Comparison of ENCODE assay signal across 11 cellular contexts in genomic region chr12:461425-461824, GRCh38. TPM values are rescaled to one million over a fixed set of nuclear protein-coding genes. Genes with fewer than 3 reads are reported as not detected.
A peak's percentile ranks its signal among the peaks of the same experiment; 100 is the strongest.
DNase-seq lines count a peak whose midpoint lies in the region; ATAC-seq and TF ChIP-seq lines count a peak whose summit lies in the region.
"Had no signal": no experiment of that assay in that cellular context is flagged by ENCODE, and none has a peak within 500 bp of the region (broad histone marks: within the 10 kb centered on the region; RNA-seq: fewer than 3 reads in every experiment).

No MANE protein-coding gene starts in this region.

- H3K9me3 ChIP-seq in SJCRH30 (replicated peaks) (no peaks in the 10 kb centered on the region), esophagus squamous epithelium (no peaks in the 10 kb centered on the region), psoas muscle (no peaks in the 10 kb centered on the region), ovary (no peaks in the 10 kb centered on the region)
- H3K9me3 ChIP-seq: sigmoid colon had no signal

- TF ChIP-seq CTCF in esophagus squamous epithelium (IDR thresholded peaks at IDR 0.05) (no peak), psoas muscle (IDR thresholded peaks at IDR 0.05) (no peak), ovary (IDR thresholded peaks at IDR 0.05) (no peak)

- TF ChIP-seq POLR2A in esophagus squamous epithelium (IDR thresholded peaks at IDR 0.05) (no peak), ovary (IDR thresholded peaks at IDR 0.05) (no peak)

- H3K27ac ChIP-seq in SJCRH30 (no peak overlapping the region), esophagus squamous epithelium (peak overlapping the region in 1 of 4 donors; percentile 55), psoas muscle (no peak overlapping the region), ovary (no peak overlapping the region)

- WGBS in esophagus squamous epithelium, 2 donors, result 64 to 77% methylated on average over 12 to 13 of the region's 13 CpGs
- WGBS in psoas muscle, 3 donors, result 73 to 75% (median 73%) methylated on average over 13 of the region's 13 CpGs
- 80 to 85% (median 80%) methylated on average over 13 of the region's 13 CpGs for WGBS in ovary, 3 donors

- no peak for DNase-seq in activated CD4-positive, alpha-beta T cell treated with anti-CD3 and anti-CD28 coated beads for 36 hours
- no peak for DNase-seq in activated CD4-positive, alpha-beta T cell treated with anti-CD3 and anti-CD28 coated beads for 48 hours
- DNase-seq in SJCRH30 (no peak), esophagus squamous epithelium (lab: John Stamatoyannopoulos, UW) (no peak), psoas muscle (no peak), ovary (no peak)
- DNase-seq: erythroblast, kidney, sigmoid colon had no signal

- intact Hi-C loops in activated CD4-positive, alpha-beta T cell treated with anti-CD3 and anti-CD28 coated beads for 36 hours (cut with DNase I, micrococcal nuclease), result loop anchor here in 1 of 2 experiments (5.0 kb wide), 1 partner anchor 1131 kb away; the partner anchor contains the start of gene FBXL14
- intact Hi-C loops in esophagus squamous epithelium (cut with DNase I), result no loop called here
- intact Hi-C loops in psoas muscle (cut with DNase I), result no loop called here
- intact Hi-C loops in ovary (cut with DNase I), result no loop called here

- H3K4me3 Mint-ChIP-seq in activated CD4-positive, alpha-beta T cell treated with anti-CD3 and anti-CD28 coated beads for 36 hours, result peak overlapping the region; percentile 74

- POLR2A ChIA-PET in activated CD4-positive, alpha-beta T cell treated with anti-CD3 and anti-CD28 coated beads for 36 hours (lab: Charles Lee), result no interaction called here

- peak overlapping the region; percentile 78; the same call in 1 of the 2 replicates for H3K4me3 ChIP-seq in SJCRH30
- H3K4me3 ChIP-seq in esophagus squamous epithelium, result peak overlapping the region; percentile 54 to 82 (median 67)
- H3K4me3 ChIP-seq in psoas muscle, result peak overlapping the region; percentile 69
- no peak overlapping the region for H3K4me3 ChIP-seq in ovary

- H3K36me3 Mint-ChIP-seq in activated CD4-positive, alpha-beta T cell treated with anti-CD3 and anti-CD28 coated beads for 36 hours (ENCODE audit: low read depth), result no peaks in the 10 kb centered on the region

- H3K4me1 Mint-ChIP-seq in activated CD4-positive, alpha-beta T cell treated with anti-CD3 and anti-CD28 coated beads for 36 hours, result peaks cover 15% of the 10 kb centered on the region

- CTCF ChIA-PET in activated CD4-positive, alpha-beta T cell treated with anti-CD3 and anti-CD28 coated beads for 36 hours (lab: Charles Lee), result interaction anchor here (0.7 to 4.7 kb wide), 5 partner anchors 8 to 86 kb away, joined by 3 to 27 read pairs (median 4); no protein-coding TSS in a partner anchor

- no peak for ATAC-seq in activated CD4-positive, alpha-beta T cell treated with anti-CD3 and anti-CD28 coated beads for 36 hours
- no peak for ATAC-seq in psoas muscle
- no peak for ATAC-seq in HG02840 (IDR thresholded peaks at IDR 0.05; ENCODE audit: low FRiP score, unreplicated experiment)
- no peak for ATAC-seq in GM18520 (IDR thresholded peaks at IDR 0.05; ENCODE audit: unreplicated experiment)

- H3K36me3 ChIP-seq in SJCRH30, result no peaks in the 10 kb centered on the region; the same call in 1 of the 2 replicates
- no peaks in the 10 kb centered on the region for H3K36me3 ChIP-seq in esophagus squamous epithelium
- no peaks in the 10 kb centered on the region for H3K36me3 ChIP-seq in psoas muscle (ENCODE audit: insufficient read depth in 1 of 2, low read depth in 1 of 2)
- no peaks in the 10 kb centered on the region for H3K36me3 ChIP-seq in ovary
- H3K36me3 ChIP-seq: sigmoid colon had no signal

- H3K9me3 Mint-ChIP-seq in activated CD4-positive, alpha-beta T cell treated with anti-CD3 and anti-CD28 coated beads for 36 hours (ENCODE audit: low read depth), result no peaks in the 10 kb centered on the region

- H3K27ac Mint-ChIP-seq in activated CD4-positive, alpha-beta T cell treated with anti-CD3 and anti-CD28 coated beads for 36 hours, result no peak overlapping the region

- H3K27me3 ChIP-seq in SJCRH30 (no peaks in the 10 kb centered on the region), esophagus squamous epithelium (peaks cover 0 to 61% (median 0%) of the 10 kb centered on the region in 4 donors), psoas muscle (ENCODE audit: insufficient read depth in 3 of 3, low read length in 2 of 3) (peaks cover 0 to 22% (median 9%) of the 10 kb centered on the region in 3 donors), ovary (no peaks in the 10 kb centered on the region)

- H3K27me3 Mint-ChIP-seq in activated CD4-positive, alpha-beta T cell treated with anti-CD3 and anti-CD28 coated beads for 36 hours, result peaks cover 26% of the 10 kb centered on the region

- H3K4me1 ChIP-seq in SJCRH30 (peaks cover 31% of the 10 kb centered on the region), esophagus squamous epithelium (peaks cover 14 to 24% (median 19%) of the 10 kb centered on the region in 3 donors), psoas muscle (peaks cover 12% of the 10 kb centered on the region), ovary (ENCODE audit: insufficient read depth) (peaks cover 2% of the 10 kb centered on the region)

- TF ChIP-seq EP300 in ovary (IDR thresholded peaks at IDR 0.05), result no peak

RNA-seq across cellular contexts. Expression of gene B4GALNT3, which starts 1.7 kb away (rescaled TPM):
- 1 to 10 TPM; 2.2 to 3.3 TPM for total RNA-seq in activated CD4-positive, alpha-beta T cell treated with anti-CD3 and anti-CD28 coated beads for 36 hours
- total RNA-seq in SJCRH30 (2014; rRNA removed; shearing (Covaris generic)), result 29.5 and 33.0 TPM in 2 replicates
- total RNA-seq in esophagus squamous epithelium, result 10 to 100 TPM in 3 of 4 donors, 1 to 10 TPM in 1; 9.7 to 45.3 (median 18.4) TPM
- total RNA-seq in psoas muscle, result 1 to 10 TPM in 3 of 4 donors, under 1 TPM in 1; 0.53 to 4.0 (median 1.3) TPM
- polyA plus RNA-seq in psoas muscle, result under 1 TPM; 0.21 to 0.57 (median 0.53) TPM
- 1 to 10 TPM in 5 of 7 donors, under 1 TPM in 2; 0.61 to 4.2 (median 1.8) TPM for total RNA-seq in ovary
- 1 to 10 TPM in 1 of 2 donors, under 1 TPM in 1; 0.58 to 1.2 TPM for polyA plus RNA-seq in ovary

RNA-seq across cellular contexts. Expression of gene CCDC77, which starts 60.0 kb away (rescaled TPM):
- 10 to 100 TPM; 17.3 to 18.7 TPM for total RNA-seq in activated CD4-positive, alpha-beta T cell treated with anti-CD3 and anti-CD28 coated beads for 36 hours
- total RNA-seq in SJCRH30 (2014; rRNA removed; shearing (Covaris generic)), result 40.2 and 43.7 TPM in 2 replicates
- total RNA-seq in esophagus squamous epithelium (1 to 10 TPM; 4.3 to 7.8 (median 5.3) TPM), psoas muscle (1 to 10 TPM; 2.8 to 4.5 (median 3.4) TPM), ovary (10 to 100 TPM in 1 of 7 donors, 1 to 10 TPM in 6; 4.2 to 10.7 (median 6.0) TPM)
- polyA plus RNA-seq in psoas muscle (1 to 10 TPM; 3.9 to 7.8 (median 5.3) TPM), ovary (1 to 10 TPM; 4.9 to 8.2 TPM)
